In genomic region chr5:121967187-121967586, GRCh38 we compare ENCODE assay signal across 1 cellular context.
TF ChIP-seq lines count a peak whose summit lies in the region.

No MANE protein-coding gene starts in this region.

TF ChIP-seq in SK-N-SH treated with all-trans-retinoic acid at 6 μM for 48 hours, 23 proteins besides CTCF, POLR2A, EP300 and RAD21 (continued from another document):
- TF ChIP-seq CREB5 (CRISPR knock-in tag; IDR thresholded peaks at IDR 0.05; ENCODE audit: low read depth), result no peak
- no peak for TF ChIP-seq PPARA (CRISPR knock-in tag; IDR thresholded peaks at IDR 0.05; ENCODE audit: borderline replicate concordance)
- TF ChIP-seq TOX (CRISPR knock-in tag; IDR thresholded peaks at IDR 0.05; ENCODE audit: borderline replicate concordance), result no peak
- TF ChIP-seq ZNF8 (CRISPR knock-in tag; IDR thresholded peaks at IDR 0.05), result no peak
- no peak for TF ChIP-seq RARB (CRISPR knock-in tag; IDR thresholded peaks at IDR 0.05)
- no peak for TF ChIP-seq ARNTL (CRISPR knock-in tag; IDR thresholded peaks at IDR 0.05; ENCODE audit: borderline replicate concordance, low read depth)
- no peak for TF ChIP-seq ZNF70 (CRISPR knock-in tag; IDR thresholded peaks at IDR 0.05)
TF ChIP-seq in SK-N-SH treated with all-trans-retinoic acid at 6 μM for 48 hours: peak in this region for 0.
